ENCODE assay signal across 11 cellular contexts in the genomic region with DNA sequence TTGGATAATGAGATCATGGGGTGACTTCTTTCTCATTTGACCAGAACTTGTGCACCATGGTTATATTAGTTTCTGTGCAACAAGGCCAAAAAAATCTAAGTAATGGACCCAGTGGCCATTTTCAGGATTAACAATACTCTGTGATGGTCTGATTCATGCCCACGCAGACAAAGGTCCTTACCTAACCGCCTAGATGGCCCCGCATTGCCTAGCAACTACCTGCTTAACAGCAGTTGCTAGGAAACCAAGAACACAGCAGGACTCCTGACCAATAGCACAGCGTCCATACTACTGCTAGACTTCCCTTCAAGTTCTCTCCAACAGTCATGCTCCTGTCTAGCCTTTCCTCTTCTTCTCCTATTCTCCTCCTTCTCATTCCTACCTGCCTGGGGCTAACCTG. TPM values are rescaled to one million over a fixed set of nuclear protein-coding genes. Genes with fewer than 3 reads are reported as not detected.
DNase-seq lines count a peak whose midpoint lies in the region; ATAC-seq and TF ChIP-seq lines count a peak whose summit lies in the region.
"Had no signal": no experiment of that assay in that cellular context is flagged by ENCODE, and none has a peak within 500 bp of the region (broad histone marks: within the 10 kb centered on the region; RNA-seq: fewer than 3 reads in every experiment).

No MANE protein-coding gene starts in this region.

- H3K4me3 Mint-ChIP-seq in CD4-positive, alpha-beta memory T cell = peak overlapping the region in 1 of 8 donors; percentile 28
- no peak overlapping the region for H3K4me3 Mint-ChIP-seq in activated CD4-positive, alpha-beta T cell treated with anti-CD3 and anti-CD28 coated beads, Interleukin-2, amount 10 ng/mL, durations not matched to agents 7 days and 5 days
- H3K4me3 Mint-ChIP-seq: activated naive CD8-positive, alpha-beta T cell; CD8-positive, alpha-beta memory T cell; nephron had no signal

- no peaks in the 10 kb centered on the region for H3K27me3 Mint-ChIP-seq in CD4-positive, alpha-beta memory T cell
- H3K27me3 Mint-ChIP-seq in activated CD4-positive, alpha-beta T cell treated with anti-CD3 and anti-CD28 coated beads, Interleukin-2, amount 10 ng/mL, durations not matched to agents 7 days and 5 days = no peaks in the 10 kb centered on the region
- H3K27me3 Mint-ChIP-seq: activated naive CD8-positive, alpha-beta T cell; CD8-positive, alpha-beta memory T cell had no signal

- peak overlapping the region in 4 of 7 donors; percentile 10 to 69 (median 54) for H3K27ac Mint-ChIP-seq in CD4-positive, alpha-beta memory T cell
- H3K27ac Mint-ChIP-seq in activated CD4-positive, alpha-beta T cell treated with anti-CD3 and anti-CD28 coated beads, Interleukin-2, amount 10 ng/mL, durations not matched to agents 7 days and 5 days = no peak overlapping the region
- H3K27ac Mint-ChIP-seq: activated naive CD8-positive, alpha-beta T cell; nephron had no signal

- H3K9me3 Mint-ChIP-seq in CD4-positive, alpha-beta memory T cell = peaks cover 0 to 2% (median 0%) of the 10 kb centered on the region in 8 donors
- H3K9me3 Mint-ChIP-seq in activated CD4-positive, alpha-beta T cell treated with anti-CD3 and anti-CD28 coated beads, Interleukin-2, amount 10 ng/mL, durations not matched to agents 7 days and 5 days = no peaks in the 10 kb centered on the region
- H3K9me3 Mint-ChIP-seq: CD8-positive, alpha-beta memory T cell; nephron had no signal

- no peak overlapping the region for H3K27ac ChIP-seq in CD4-positive, alpha-beta memory T cell (ENCODE audit: low read depth, low read length)
- H3K27ac ChIP-seq in angular gyrus (ENCODE audit: low read depth, low read length) = peak overlapping the region; percentile 35
- H3K27ac ChIP-seq in coronary artery = no peak overlapping the region

- no peaks in the 10 kb centered on the region for H3K36me3 ChIP-seq in CD4-positive, alpha-beta memory T cell (ENCODE audit: insufficient read depth, low read length)

- peaks cover 12% of the 10 kb centered on the region for H3K4me1 ChIP-seq in CD4-positive, alpha-beta memory T cell (ENCODE audit: insufficient read depth, low read length)

- peaks cover 18 to 26% (median 21%) of the 10 kb centered on the region in 4 donors for H3K4me1 Mint-ChIP-seq in CD4-positive, alpha-beta memory T cell
- peaks cover 23% of the 10 kb centered on the region for H3K4me1 Mint-ChIP-seq in activated CD4-positive, alpha-beta T cell treated with anti-CD3 and anti-CD28 coated beads, Interleukin-2, amount 10 ng/mL, durations not matched to agents 7 days and 5 days
- H3K4me1 Mint-ChIP-seq: nephron had no signal

- TF ChIP-seq CTCF in coronary artery (IDR thresholded peaks at IDR 0.05) = no peak

- POLR2A ChIA-PET in CD4-positive, alpha-beta memory T cell (lab: Charles Lee; ENCODE audit: partially characterized antibody) = interaction anchor here (0.7 kb wide), 1 partner anchor 22 kb away, joined by 3 read pairs; the partner anchor contains the start of genes DERL2 and MIS12
- POLR2A ChIA-PET in activated CD4-positive, alpha-beta T cell treated with anti-CD3 and anti-CD28 coated beads, Interleukin-2, amount 10 ng/mL, durations not matched to agents 7 days and 5 days (lab: Charles Lee) = no interaction called here

- no peaks in the 10 kb centered on the region for H3K27me3 ChIP-seq in CD4-positive, alpha-beta memory T cell (ENCODE audit: insufficient read depth, low read length)

- peaks cover 33 to 35% of the 10 kb centered on the region in 2 donors for H3K36me3 Mint-ChIP-seq in CD4-positive, alpha-beta memory T cell
- peaks cover 44% of the 10 kb centered on the region for H3K36me3 Mint-ChIP-seq in activated CD4-positive, alpha-beta T cell treated with anti-CD3 and anti-CD28 coated beads, Interleukin-2, amount 10 ng/mL, durations not matched to agents 7 days and 5 days (ENCODE audit: low read depth)

- no peak for DNase-seq in CD4-positive, alpha-beta memory T cell
- DNase-seq in NCI-H1105 (lab: John Stamatoyannopoulos, UW) (peak; percentile 66), kidney glomerular epithelial cell (lab: John Stamatoyannopoulos, UW) (peak; percentile 53), coronary artery (ENCODE audit: low spot score) (no peak), NOMO-1 treated with dmso at 0.1 percent for 144 hours (lab: John Stamatoyannopoulos, UW; ENCODE audit: unreplicated experiment) (no peak)
- no peak for DNase-seq in activated CD4-positive, alpha-beta T cell treated with anti-CD3 and anti-CD28 coated beads, Interleukin-2, amount 10 ng/mL, durations not matched to agents 7 days and 5 days
- DNase-seq: CD8-positive, alpha-beta memory T cell had no signal

- CTCF ChIA-PET in CD4-positive, alpha-beta memory T cell (lab: Charles Lee; ENCODE audit: partially characterized antibody) = interaction anchor here (0.8 kb wide), 1 partner anchor 9 kb away, joined by 3 read pairs; no protein-coding TSS in a partner anchor
- CTCF ChIA-PET in activated CD4-positive, alpha-beta T cell treated with anti-CD3 and anti-CD28 coated beads, Interleukin-2, amount 10 ng/mL, durations not matched to agents 7 days and 5 days (lab: Charles Lee) = no interaction called here

- no peak for ATAC-seq in HG02759 (IDR thresholded peaks at IDR 0.05; ENCODE audit: unreplicated experiment)

- H3K4me3 ChIP-seq in CD4-positive, alpha-beta memory T cell (ENCODE audit: low read length in 2 of 2) = no peak overlapping the region
- no peak overlapping the region for H3K4me3 ChIP-seq in coronary artery

- no peaks in the 10 kb centered on the region for H3K9me3 ChIP-seq in CD4-positive, alpha-beta memory T cell (ENCODE audit: control insufficient read depth in 1 of 2, low read length in 2 of 2)

- intact Hi-C loops in CD4-positive, alpha-beta memory T cell (cut with micrococcal nuclease) = no loop called here

RNA-seq across cellular contexts. Expression of gene MIS12, which starts 22.5 kb away (rescaled TPM):
- 10 to 100 TPM; 42.2 to 45.0 TPM for total RNA-seq in CD4-positive, alpha-beta memory T cell
- polyA plus RNA-seq in CD4-positive, alpha-beta memory T cell = 10 to 100 TPM; 19.6 to 21.8 TPM
- total RNA-seq in activated CD4-positive, alpha-beta T cell treated with anti-CD3 and anti-CD28 coated beads, Interleukin-2, amount 10 ng/mL, durations not matched to agents 7 days and 5 days = 10 to 100 TPM; 33.1 to 39.8 TPM

RNA-seq across cellular contexts. Expression of gene DERL2, which starts 22.9 kb away (rescaled TPM):
- total RNA-seq in CD4-positive, alpha-beta memory T cell = 10 to 100 TPM; 85.0 to 86.2 TPM
- polyA plus RNA-seq in CD4-positive, alpha-beta memory T cell = 10 to 100 TPM; 66.2 to 95.9 TPM
- 10 to 100 TPM; 70.3 to 85.1 TPM for total RNA-seq in activated CD4-positive, alpha-beta T cell treated with anti-CD3 and anti-CD28 coated beads, Interleukin-2, amount 10 ng/mL, durations not matched to agents 7 days and 5 days

RNA-seq across cellular contexts. Expression of gene DHX33, which starts 40.1 kb away (rescaled TPM):
- total RNA-seq in CD4-positive, alpha-beta memory T cell = 10 to 100 TPM; 10.5 to 11.5 TPM
- polyA plus RNA-seq in CD4-positive, alpha-beta memory T cell = under 1 TPM; 0.59 to 0.70 TPM
- 10 to 100 TPM; 14.3 to 18.5 TPM for total RNA-seq in activated CD4-positive, alpha-beta T cell treated with anti-CD3 and anti-CD28 coated beads, Interleukin-2, amount 10 ng/mL, durations not matched to agents 7 days and 5 days

Comparison
In these comparisons a context has a peak if more than half of its experiments do, and no peak if none do; other contexts are left out.
1. DNase-seq: peak in NCI-H1105 (single experiment) and kidney glomerular epithelial cell (single experiment); none in CD4-positive, alpha-beta memory T cell (0 of 5), coronary artery (single experiment), activated CD4-positive, alpha-beta T cell treated with anti-CD3 and anti-CD28 coated beads, Interleukin-2, amount 10 ng/mL, durations not matched to agents 7 days and 5 days (single experiment) and NOMO-1 treated with dmso at 0.1 percent for 144 hours (single experiment).